Comparison of ENCODE assay signal across 17 cellular contexts in the genomic region with DNA sequence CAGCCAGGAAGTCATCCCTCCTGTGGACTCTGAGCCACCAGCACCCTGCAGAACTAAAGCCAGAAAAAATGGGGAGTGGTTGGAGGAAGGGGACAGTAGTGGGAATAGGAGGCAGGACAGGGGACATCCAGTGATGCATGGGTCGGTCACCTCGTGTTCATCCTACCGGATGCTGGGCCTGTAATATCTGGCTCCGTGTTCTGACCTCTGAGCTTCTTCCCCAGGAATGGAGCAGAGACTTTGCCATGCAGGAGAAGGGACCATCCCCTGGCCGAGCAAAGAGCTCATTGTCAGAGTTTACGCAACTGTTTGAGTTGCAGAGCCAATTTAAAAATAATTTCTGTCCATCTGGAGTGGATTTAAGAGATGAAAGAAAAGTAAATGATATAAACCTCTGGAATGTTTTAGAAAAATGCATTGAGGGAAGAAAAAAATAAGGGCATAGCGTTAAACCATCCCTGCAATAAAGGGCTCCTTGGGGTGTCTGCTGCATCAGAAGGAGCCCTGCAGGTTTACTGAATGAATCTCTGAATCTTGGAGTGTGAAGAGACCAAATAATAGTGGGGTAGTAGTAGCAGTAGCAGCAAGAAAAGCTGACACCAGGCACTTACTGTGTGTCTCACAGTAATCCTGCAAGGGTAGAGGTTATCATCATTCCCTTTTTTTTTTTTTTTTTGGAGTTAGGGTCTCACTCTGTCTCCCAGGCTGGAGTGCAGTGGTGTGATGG.
DNase-seq lines count a peak whose midpoint lies in the region; ATAC-seq, FAIRE-seq and TF ChIP-seq lines count a peak whose summit lies in the region.
"Had no signal": no experiment of that assay in that cellular context is flagged by ENCODE, and none has a peak within 500 bp of the region (broad histone marks: within the 10 kb centered on the region; RNA-seq: fewer than 3 reads in every experiment).

No MANE protein-coding gene starts in this region.

- intact Hi-C loops in GM12878 (cut with micrococcal nuclease; ENCODE audit: unreplicated experiment): no loop called here

- TF ChIP-seq RAD21 in GM12878 (IDR thresholded peaks at IDR 0.05; ENCODE audit: insufficient read depth, low read depth, low read length): no peak

- H4K20me1 ChIP-seq in GM12878 (ENCODE audit: control insufficient read depth, insufficient read depth): no peaks in the 10 kb centered on the region

- peak; percentile 72 for DNase-seq in AG09319 (ENCODE audit: extremely low read depth, low read depth)
- peak; percentile 80 for DNase-seq in HFFc6
- DNase-seq in GM12878 (ENCODE audit: low read depth, low spot score): no peak
- DNase-seq in activated gamma-delta T cell (lab: John Stamatoyannopoulos, UW): no peak
- DNase-seq in NCI-H187 treated with DMSO at 0.1 percent for 48 hours (lab: John Stamatoyannopoulos, UW): no peak
- no peak for DNase-seq in NCI-H1105 (lab: John Stamatoyannopoulos, UW)
- no peak for DNase-seq in NOMO-1 (lab: John Stamatoyannopoulos, UW; ENCODE audit: unreplicated experiment in 2 of 2)
- DNase-seq: activated CD4-positive, alpha-beta T cell treated with anti-CD3 and anti-CD28 coated beads for 4 hours; activated effector memory CD4-positive, alpha-beta T cell treated with anti-CD3 and anti-CD28 coated beads, Interleukin-2, amount 50 U/mL, for 16 hours; GOT3; NCI-H1417 treated with DMSO at 0.1 percent for 48 hours; NCI-H82; nucleus accumbens; stimulated activated naive CD4-positive, alpha-beta T cell had no signal

- H3K27me3 Mint-ChIP-seq in HFFc6 (ENCODE audit: insufficient read depth) (peaks cover 53% of the 10 kb centered on the region), nephron (ENCODE audit: low read depth) (no peaks in the 10 kb centered on the region)

- no peak overlapping the region for H3K4me2 ChIP-seq in GM12878 (ENCODE audit: control insufficient read depth, insufficient read depth)

- H3K4me1 ChIP-seq in GM12878 (ENCODE audit: control insufficient read depth, insufficient read depth, low read length): no peaks in the 10 kb centered on the region; the same call in 1 of the 2 replicates

- no peak overlapping the region for H3K4me3 ChIP-seq in GM12878
- H3K4me3 ChIP-seq: heart left ventricle had no signal

- no peak overlapping the region for H3K9ac ChIP-seq in GM12878 (ENCODE audit: control insufficient read depth, insufficient read depth, low read length)

- in situ Hi-C loops in GM12878 (cut with MboI): no loop called here

- no peak for ATAC-seq in GM12878
- ATAC-seq: heart left ventricle had no signal

- H3K9me3 ChIP-seq in GM12878 (replicated peaks; ENCODE audit: control insufficient read depth, insufficient read depth, low read length): no peaks in the 10 kb centered on the region
- H3K9me3 ChIP-seq: heart left ventricle had no signal

- peaks cover 83% of the 10 kb centered on the region for H3K4me1 Mint-ChIP-seq in HFFc6 (ENCODE audit: low read depth)
- peaks cover 36% of the 10 kb centered on the region for H3K4me1 Mint-ChIP-seq in nephron

- FAIRE-seq in GM12878 (lab: Jason Lieb, UNC): no peak
- FAIRE-seq: colon had no signal

- peak overlapping the region; percentile 86 for H3K27ac Mint-ChIP-seq in HFFc6
- peak overlapping the region; percentile 46 to 70 (median 64) for H3K27ac Mint-ChIP-seq in nephron

- RAD21 ChIA-PET in GM12878 (lab: Charles Lee; ENCODE audit: unreplicated experiment): interaction anchor here (0.7 to 1.2 kb wide), 2 partner anchors 83 to 327 kb away, joined by 3 to 4 read pairs; no protein-coding TSS in a partner anchor

- POLR2A ChIA-PET in GM12878 (lab: Charles Lee): no interaction called here

- H3K79me2 ChIP-seq in GM12878 (ENCODE audit: control insufficient read depth, insufficient read depth, low read length): no peaks in the 10 kb centered on the region

- H3K27ac ChIP-seq in GM12878 (ENCODE audit: control insufficient read depth, insufficient read depth): no peak overlapping the region

- peaks cover 23 to 43% of the 10 kb centered on the region in 2 experiments for H3K36me3 ChIP-seq in GM12878 (ENCODE audit: control insufficient read depth in 2 of 2, insufficient read depth in 2 of 2, low read length in 1 of 2)

- SMC1A ChIA-PET in GM12878 (lab: Charles Lee; ENCODE audit: uncharacterized antibody, unreplicated experiment): no interaction called here

- TF ChIP-seq EP300 in GM12878 (IDR thresholded peaks at IDR 0.05; ENCODE audit: borderline replicate concordance in 1 of 2, control insufficient read depth in 1 of 2, low read depth in 2 of 2, low read length in 2 of 2): no peak

- H3K9me3 Mint-ChIP-seq in HFFc6 (no peaks in the 10 kb centered on the region; the same call in 1 of the 2 replicates), nephron (no peaks in the 10 kb centered on the region)

- H3K4me3 Mint-ChIP-seq in HFFc6 (peak overlapping the region; percentile 54), nephron (no peak overlapping the region)

- CTCF ChIA-PET in GM12878 (lab: Yijun Ruan, JAX): interaction anchor here (1.1 kb wide), 1 partner anchor 238 kb away, joined by 4 read pairs; no protein-coding TSS in a partner anchor

- TF ChIP-seq CTCF in AG09319 (IDR thresholded peaks at IDR 0.05; ENCODE audit: low read depth, low read length): no peak; the same call in 1 of the 2 replicates
- TF ChIP-seq CTCF in HFFc6 (IDR thresholded peaks at IDR 0.05): no peak
- TF ChIP-seq CTCF in GM12878 (IDR thresholded peaks at IDR 0.05 in 2 of 3, conservative IDR thresholded peaks at IDR 0.05 in 1 of 3; ENCODE audit: control insufficient read depth in 2 of 3, extremely low read depth in 1 of 3, insufficient read depth in 1 of 3, low read depth in 3 of 3, low read length in 3 of 3): no peak
- TF ChIP-seq CTCF in nephron (IDR thresholded peaks at IDR 0.05; ENCODE audit: unreplicated experiment in 3 of 3): no peak

- no TSS peak for BruUV-seq in GM12878 (replicated peaks; lab: Mats Ljungman, UMichigan)

- H3K27me3 ChIP-seq in GM12878 (replicated peaks in 1 of 2; ENCODE audit: control insufficient read depth in 2 of 2, insufficient read depth in 2 of 2, low read length in 1 of 2): no peaks in the 10 kb centered on the region
- H3K27me3 ChIP-seq: heart left ventricle had no signal

- 92% methylated on average over 7 of the region's 7 CpGs for WGBS in GM12878 (ENCODE audit: insufficient coverage, insufficient replicate concordance, low lambda C conversion rate, missing lambda C conversion rate)

- H3K36me3 Mint-ChIP-seq in HFFc6 (ENCODE audit: low read depth): peaks cover 71% of the 10 kb centered on the region
- peaks cover 67% of the 10 kb centered on the region for H3K36me3 Mint-ChIP-seq in nephron (ENCODE audit: low read depth)

- H2AFZ ChIP-seq in GM12878 (ENCODE audit: control insufficient read depth, low read depth, low read length): no peak overlapping the region

- peak; percentile 47; the same call in 1 of the 2 replicates for TF ChIP-seq POLR2A in GM12878 (IDR thresholded peaks at IDR 0.05; ENCODE audit: low read depth, low read length)

TF ChIP-seq in GM12878, 131 proteins besides CTCF, POLR2A, EP300 and RAD21:
- TF ChIP-seq RB1 (IDR thresholded peaks at IDR 0.05; ENCODE audit: borderline replicate concordance): no peak
- TF ChIP-seq POU2F2 (IDR thresholded peaks at IDR 0.05; ENCODE audit: borderline replicate concordance, low read depth, low read length): no peak
- TF ChIP-seq ZNF274 (IDR thresholded peaks at IDR 0.05; ENCODE audit: insufficient read depth, insufficient read length): no peak

Comparison
In these comparisons a context has a peak if more than half of its experiments do, and no peak if none do; other contexts are left out.
1. DNase-seq: peak in AG09319 (single experiment) and HFFc6 (single experiment); none in GM12878 (single experiment), activated gamma-delta T cell (single experiment), NCI-H187 treated with DMSO at 0.1 percent for 48 hours (single experiment), NCI-H1105 (single experiment) and NOMO-1 (0 of 2).